Comparison of ENCODE assay signal across 9 cellular contexts in the genomic region with DNA sequence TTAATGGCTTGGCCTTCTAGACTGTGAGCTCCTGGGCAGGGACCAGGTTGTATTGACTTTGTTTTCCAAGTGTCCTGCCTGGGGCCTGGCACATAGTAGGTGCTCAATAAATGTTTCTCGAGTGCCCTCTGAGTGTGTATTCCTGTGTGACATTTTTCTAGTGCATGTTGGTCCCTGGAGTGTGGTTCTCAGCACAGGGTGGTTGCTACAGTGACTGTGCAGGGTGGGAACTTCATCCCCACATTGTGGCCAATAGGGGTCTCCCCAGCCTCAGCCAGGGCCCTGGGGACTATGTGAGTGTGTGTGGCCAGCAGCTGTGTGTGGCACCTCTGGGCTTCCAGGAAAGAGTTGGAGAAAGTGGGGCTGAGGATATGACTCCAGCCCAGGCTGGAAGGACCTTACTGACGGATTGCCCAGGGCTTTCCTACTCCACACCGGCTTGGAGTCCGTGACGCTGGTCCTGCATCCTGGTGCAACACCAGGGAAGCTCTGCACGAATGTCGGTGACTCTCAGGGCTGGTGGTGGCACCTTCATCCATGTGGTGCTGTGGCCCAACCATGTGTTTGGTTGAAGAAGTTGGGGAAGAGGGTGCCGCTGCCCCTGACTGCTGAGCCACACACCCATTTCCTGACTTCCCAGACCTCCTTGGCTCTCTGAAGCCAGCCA. TPM values are rescaled to one million over a fixed set of nuclear protein-coding genes. Genes with fewer than 3 reads are reported as not detected.
DNase-seq lines count a peak whose midpoint lies in the region; ATAC-seq and TF ChIP-seq lines count a peak whose summit lies in the region.
"Had no signal": no experiment of that assay in that cellular context is flagged by ENCODE, and none has a peak within 500 bp of the region (broad histone marks: within the 10 kb centered on the region; RNA-seq: fewer than 3 reads in every experiment).

No MANE protein-coding gene starts in this region.

- no peak overlapping the region for H3K4me3 ChIP-seq in right atrium auricular region
- H3K4me3 ChIP-seq in PC-9: no peak overlapping the region
- no peak overlapping the region for H3K4me3 ChIP-seq in trophoblast cell (ENCODE audit: low read depth, low read length)
- H3K4me3 ChIP-seq: uterus had no signal

- H4K91ac ChIP-seq in trophoblast cell (ENCODE audit: low read depth, low read length): no peak overlapping the region

- H4K20me1 ChIP-seq in PC-9 (ENCODE audit: insufficient read depth): no peaks in the 10 kb centered on the region

- H2BK12ac ChIP-seq in trophoblast cell (ENCODE audit: low read length): no peak overlapping the region

- H3K9ac ChIP-seq in trophoblast cell (ENCODE audit: low read length): no peak overlapping the region

- DNase-seq in Right ventricle myocardium superior: no peak
- DNase-seq in right atrium auricular region (ENCODE audit: low spot score): no peak
- peak in 1 of 2 experiments; percentile 28 for DNase-seq in PC-9
- no peak for DNase-seq in foreskin keratinocyte
- DNase-seq in DMS79 (lab: John Stamatoyannopoulos, UW): no peak
- DNase-seq in trophoblast cell: no peak
- DNase-seq: uterus had no signal

- CTCF ChIA-PET in PC-9 (lab: Charles Lee): no interaction called here

- TF ChIP-seq CTCF in right atrium auricular region (IDR thresholded peaks at IDR 0.05) (peak in 1 of 2 donors; percentile 32), PC-9 (conservative IDR thresholded peaks at IDR 0.05) (peak; percentile 53; the same call in 1 of the 2 replicates), foreskin keratinocyte (conservative IDR thresholded peaks at IDR 0.05) (peak; percentile 50)

- no peaks in the 10 kb centered on the region for H3K4me1 ChIP-seq in right atrium auricular region
- H3K4me1 ChIP-seq in PC-9 (replicated peaks; ENCODE audit: insufficient read depth): peaks cover 4% of the 10 kb centered on the region; the same call in 1 of the 2 replicates
- H3K4me1 ChIP-seq in foreskin keratinocyte: no peaks in the 10 kb centered on the region
- no peaks in the 10 kb centered on the region for H3K4me1 ChIP-seq in trophoblast cell (ENCODE audit: control insufficient read depth in 1 of 2, insufficient read depth in 2 of 2, low read length in 2 of 2)
- H3K4me1 ChIP-seq: uterus had no signal

- no peaks in the 10 kb centered on the region for H3K79me2 ChIP-seq in PC-9 (ENCODE audit: low read depth)
- H3K79me2 ChIP-seq in trophoblast cell (ENCODE audit: control insufficient read depth, insufficient read depth, low read length, poor library complexity): no peaks in the 10 kb centered on the region

- H3K9me2 ChIP-seq in PC-9 (ENCODE audit: insufficient read depth): no peaks in the 10 kb centered on the region

- POLR2A ChIA-PET in PC-9 (lab: Charles Lee; ENCODE audit: unreplicated experiment): no interaction called here

- no peak overlapping the region for H3K14ac ChIP-seq in trophoblast cell (ENCODE audit: low read length)

- H3K4ac ChIP-seq in trophoblast cell (ENCODE audit: low read depth, low read length): no peak overlapping the region

- H2BK5ac ChIP-seq in trophoblast cell (ENCODE audit: low read depth, low read length, poor library complexity): no peak overlapping the region

- no peak overlapping the region for H2BK120ac ChIP-seq in trophoblast cell (ENCODE audit: insufficient read depth, low read length, poor library complexity)

- H3K9me3 ChIP-seq in right atrium auricular region (no peaks in the 10 kb centered on the region), PC-9 (ENCODE audit: insufficient read depth, low read depth) (no peaks in the 10 kb centered on the region), trophoblast cell (ENCODE audit: insufficient read depth, low read depth, low read length) (no peaks in the 10 kb centered on the region)
- H3K9me3 ChIP-seq: uterus had no signal

- no peaks in the 10 kb centered on the region for H3K27me3 ChIP-seq in right atrium auricular region
- H3K27me3 ChIP-seq in PC-9 (ENCODE audit: insufficient read depth, low read depth): no peaks in the 10 kb centered on the region
- H3K27me3 ChIP-seq in foreskin keratinocyte: no peaks in the 10 kb centered on the region
- no peaks in the 10 kb centered on the region for H3K27me3 ChIP-seq in trophoblast cell (ENCODE audit: insufficient read depth, low read length)
- H3K27me3 ChIP-seq: uterus had no signal

- H3K18ac ChIP-seq in trophoblast cell (ENCODE audit: low read length): no peak overlapping the region

- H3K36me3 ChIP-seq in right atrium auricular region (peaks cover 23% of the 10 kb centered on the region), PC-9 (ENCODE audit: low read depth) (no peaks in the 10 kb centered on the region), trophoblast cell (ENCODE audit: control insufficient read depth in 1 of 2, insufficient read depth in 2 of 2, low read length in 2 of 2) (peaks cover 20 to 30% of the 10 kb centered on the region in 2 experiments)
- H3K36me3 ChIP-seq: uterus had no signal

- WGBS in trophoblast cell (ENCODE audit: extremely low coverage, insufficient coverage, insufficient read length): no CpG with 5 or more reads among the region's 8 CpGs

- H4K8ac ChIP-seq in trophoblast cell (ENCODE audit: low read depth, low read length): no peak overlapping the region

- H2AK5ac ChIP-seq in trophoblast cell (ENCODE audit: low read length): no peak overlapping the region

- peaks cover 11% of the 10 kb centered on the region for H3F3A ChIP-seq in PC-9 (ENCODE audit: insufficient read depth, low read depth)

- no peak overlapping the region for H4K12ac ChIP-seq in trophoblast cell (ENCODE audit: low read depth, low read length)

- H3K79me1 ChIP-seq in trophoblast cell (ENCODE audit: low read length): no peaks in the 10 kb centered on the region

- no TSS peak for BruUV-seq in PC-9 (replicated peaks; lab: Mats Ljungman, UMichigan)

- no peak overlapping the region for H3K23ac ChIP-seq in trophoblast cell (ENCODE audit: low read length)

- H3K27ac ChIP-seq in right atrium auricular region (no peak overlapping the region), PC-9 (no peak overlapping the region), foreskin keratinocyte (no peak overlapping the region), trophoblast cell (ENCODE audit: low read depth, low read length) (no peak overlapping the region)
- H3K27ac ChIP-seq: uterus had no signal

- intact Hi-C loops in Right ventricle myocardium superior (cut with DNase I) (no loop called here), PC-9 (cut with micrococcal nuclease; ENCODE audit: unreplicated experiment) (loop anchor here (10.0 kb wide), 2 partner anchors 475 to 925 kb away; partner anchors contain the start of genes CATSPERZ and ESRRA)

- peak; percentile 43 for ATAC-seq in Right ventricle myocardium superior (ENCODE audit: poor library complexity)
- peak; percentile 15 for ATAC-seq in foreskin keratinocyte
- ATAC-seq in HG02970 (IDR thresholded peaks at IDR 0.05; ENCODE audit: low FRiP score, unreplicated experiment): no peak
- ATAC-seq in HG03565 (IDR thresholded peaks at IDR 0.05; ENCODE audit: unreplicated experiment): no peak

- no peak overlapping the region for H3K4me2 ChIP-seq in PC-9
- H3K4me2 ChIP-seq in trophoblast cell (ENCODE audit: low read length): no peak overlapping the region

- H2AFZ ChIP-seq in PC-9: no peak overlapping the region
- no peak overlapping the region for H2AFZ ChIP-seq in trophoblast cell (ENCODE audit: insufficient read depth, low read length, poor library complexity)

RNA-seq across cellular contexts. Expression of gene MARK2, which starts 9.0 kb away (rescaled TPM):
- 35.8 TPM for total RNA-seq in Right ventricle myocardium superior
- total RNA-seq in right atrium auricular region: 10 to 100 TPM; 29.3 to 31.5 TPM
- total RNA-seq in PC-9 (2021): 53.8 and 65.0 TPM in 2 replicates
- 35.1 and 35.8 TPM in 2 replicates for total RNA-seq in foreskin keratinocyte
- 14.9 and 17.6 TPM in 2 replicates for polyA plus RNA-seq in foreskin keratinocyte
- polyA plus RNA-seq in trophoblast cell (2013): 67.3 and 70.2 TPM in 2 replicates

RNA-seq across cellular contexts. Expression of gene SPINDOC, which starts 16.7 kb away (rescaled TPM):
- total RNA-seq in Right ventricle myocardium superior (11.3 TPM), right atrium auricular region (10 to 100 TPM in 1 of 2 donors, 1 to 10 TPM in 1; 7.0 to 12.1 TPM), PC-9 (2021) (46.8 and 49.7 TPM in 2 replicates), foreskin keratinocyte (20.6 and 26.6 TPM in 2 replicates)
- 24.4 and 29.0 TPM in 2 replicates for polyA plus RNA-seq in foreskin keratinocyte
- polyA plus RNA-seq in trophoblast cell (2013): 47.1 and 48.8 TPM in 2 replicates

Comparison
In these comparisons a context has a peak if more than half of its experiments do, and no peak if none do; other contexts are left out.
1. ATAC-seq: peak in Right ventricle myocardium superior (single experiment) and foreskin keratinocyte (single experiment); none in HG02970 (single experiment) and HG03565 (single experiment).